1 cellular context compared by ENCODE assay signal in genomic region chr2:59176737-59177136, GRCh38.
TF ChIP-seq lines count a peak whose summit lies in the region.

No MANE protein-coding gene starts in this region.

TF ChIP-seq in WTC11, 78 proteins besides CTCF, POLR2A, EP300 and RAD21 (continued from another document):
- TF ChIP-seq, protein P1, sequence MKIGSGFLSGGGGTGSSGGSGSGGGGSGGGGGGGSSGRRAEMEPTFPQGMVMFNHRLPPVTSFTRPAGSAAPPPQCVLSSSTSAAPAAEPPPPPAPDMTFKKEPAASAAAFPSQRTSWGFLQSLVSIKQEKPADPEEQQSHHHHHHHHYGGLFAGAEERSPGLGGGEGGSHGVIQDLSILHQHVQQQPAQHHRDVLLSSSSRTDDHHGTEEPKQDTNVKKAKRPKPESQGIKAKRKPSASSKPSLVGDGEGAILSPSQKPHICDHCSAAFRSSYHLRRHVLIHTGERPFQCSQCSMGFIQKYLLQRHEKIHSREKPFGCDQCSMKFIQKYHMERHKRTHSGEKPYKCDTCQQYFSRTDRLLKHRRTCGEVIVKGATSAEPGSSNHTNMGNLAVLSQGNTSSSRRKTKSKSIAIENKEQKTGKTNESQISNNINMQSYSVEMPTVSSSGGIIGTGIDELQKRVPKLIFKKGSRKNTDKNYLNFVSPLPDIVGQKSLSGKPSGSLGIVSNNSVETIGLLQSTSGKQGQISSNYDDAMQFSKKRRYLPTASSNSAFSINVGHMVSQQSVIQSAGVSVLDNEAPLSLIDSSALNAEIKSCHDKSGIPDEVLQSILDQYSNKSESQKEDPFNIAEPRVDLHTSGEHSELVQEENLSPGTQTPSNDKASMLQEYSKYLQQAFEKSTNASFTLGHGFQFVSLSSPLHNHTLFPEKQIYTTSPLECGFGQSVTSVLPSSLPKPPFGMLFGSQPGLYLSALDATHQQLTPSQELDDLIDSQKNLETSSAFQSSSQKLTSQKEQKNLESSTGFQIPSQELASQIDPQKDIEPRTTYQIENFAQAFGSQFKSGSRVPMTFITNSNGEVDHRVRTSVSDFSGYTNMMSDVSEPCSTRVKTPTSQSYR (CRISPR knock-in tag; IDR thresholded peaks at IDR 0.05), result no peak
- TF ChIP-seq, protein P2, sequence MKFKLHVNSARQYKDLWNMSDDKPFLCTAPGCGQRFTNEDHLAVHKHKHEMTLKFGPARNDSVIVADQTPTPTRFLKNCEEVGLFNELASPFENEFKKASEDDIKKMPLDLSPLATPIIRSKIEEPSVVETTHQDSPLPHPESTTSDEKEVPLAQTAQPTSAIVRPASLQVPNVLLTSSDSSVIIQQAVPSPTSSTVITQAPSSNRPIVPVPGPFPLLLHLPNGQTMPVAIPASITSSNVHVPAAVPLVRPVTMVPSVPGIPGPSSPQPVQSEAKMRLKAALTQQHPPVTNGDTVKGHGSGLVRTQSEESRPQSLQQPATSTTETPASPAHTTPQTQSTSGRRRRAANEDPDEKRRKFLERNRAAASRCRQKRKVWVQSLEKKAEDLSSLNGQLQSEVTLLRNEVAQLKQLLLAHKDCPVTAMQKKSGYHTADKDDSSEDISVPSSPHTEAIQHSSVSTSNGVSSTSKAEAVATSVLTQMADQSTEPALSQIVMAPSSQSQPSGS (CRISPR knock-in tag; IDR thresholded peaks at IDR 0.05; ENCODE audit: borderline replicate concordance, low read depth), result no peak
- TF ChIP-seq ZNF232 (CRISPR knock-in tag; IDR thresholded peaks at IDR 0.05), result no peak
- TF ChIP-seq, protein P3, sequence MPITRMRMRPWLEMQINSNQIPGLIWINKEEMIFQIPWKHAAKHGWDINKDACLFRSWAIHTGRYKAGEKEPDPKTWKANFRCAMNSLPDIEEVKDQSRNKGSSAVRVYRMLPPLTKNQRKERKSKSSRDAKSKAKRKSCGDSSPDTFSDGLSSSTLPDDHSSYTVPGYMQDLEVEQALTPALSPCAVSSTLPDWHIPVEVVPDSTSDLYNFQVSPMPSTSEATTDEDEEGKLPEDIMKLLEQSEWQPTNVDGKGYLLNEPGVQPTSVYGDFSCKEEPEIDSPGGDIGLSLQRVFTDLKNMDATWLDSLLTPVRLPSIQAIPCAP (CRISPR knock-in tag; IDR thresholded peaks at IDR 0.05), result no peak
